ENCODE assay signal across 8 cellular contexts in the genomic region with DNA sequence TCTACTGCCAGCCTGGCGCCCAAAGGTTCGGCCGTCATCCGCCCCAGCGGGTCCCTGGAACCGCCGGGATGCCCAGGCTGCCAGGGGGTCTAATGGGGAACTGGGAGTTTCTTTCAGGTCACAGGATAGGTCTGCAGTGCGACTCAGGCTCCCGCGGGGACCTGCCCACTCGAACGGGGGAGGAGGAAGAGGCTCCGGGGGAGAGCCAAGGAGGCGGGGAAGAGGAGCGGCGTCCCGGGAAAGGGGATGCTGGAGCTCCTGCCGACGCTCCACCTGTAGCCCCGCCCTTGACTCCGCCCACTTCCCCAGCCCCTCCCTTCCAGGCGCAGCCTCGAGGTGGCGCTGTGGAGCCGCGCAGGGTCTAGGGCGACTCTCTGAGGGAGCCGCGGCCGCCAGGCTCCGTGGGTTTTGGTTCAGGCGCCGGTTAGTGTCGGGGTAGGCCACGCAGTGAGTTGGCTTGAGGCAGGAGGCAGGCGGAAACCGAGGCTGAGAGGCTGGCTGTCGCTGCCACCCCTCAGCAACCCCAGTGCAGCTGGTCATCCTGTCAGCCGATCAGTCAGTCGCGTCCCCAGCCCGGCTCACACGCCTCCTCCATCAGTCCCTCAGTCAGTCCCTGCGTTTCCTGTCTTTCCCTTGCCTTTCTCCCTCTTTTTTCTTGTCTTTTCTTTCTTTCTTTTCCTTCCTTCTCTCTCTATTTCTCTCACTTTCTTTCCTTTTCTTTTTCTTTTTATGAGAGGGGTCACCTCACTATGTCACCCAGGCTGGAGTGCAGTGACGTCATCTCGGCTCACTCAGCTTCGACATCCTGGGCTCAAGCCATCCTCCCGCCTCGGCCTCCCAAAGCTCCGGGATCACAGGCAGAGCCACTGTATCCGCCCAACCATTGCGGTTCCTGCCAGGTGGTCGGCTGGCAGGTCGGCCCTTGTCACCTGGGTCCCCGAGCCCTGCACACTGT.
DNase-seq lines count a peak whose midpoint lies in the region; ATAC-seq and FAIRE-seq lines count a peak whose summit lies in the region.

No MANE protein-coding gene starts in this region.

- ATAC-seq in HG02840 (IDR thresholded peaks at IDR 0.05; ENCODE audit: low FRiP score, unreplicated experiment) (peak; percentile 49), HG03025 (IDR thresholded peaks at IDR 0.05; ENCODE audit: low FRiP score, unreplicated experiment) (no peak)

- H3K27ac ChIP-seq in caudate nucleus (ENCODE audit: low read depth, low read length) = no peak overlapping the region

- peak; percentile 71 for FAIRE-seq in G401.6 (lab: Jason Lieb, UNC)

- DNase-seq in NCI-H2171 treated with DMSO at 0.1 percent for 48 hours (lab: John Stamatoyannopoulos, UW) (peak; percentile 85), caudate nucleus (lab: John Stamatoyannopoulos, UW) (peak in 60 of 61 donors; percentile 11 to 88 (median 75)), islet precursor cell (peak; percentile 95)
- DNase-seq in activated CD4-positive, CD25-positive, alpha-beta regulatory T cell treated with anti-CD3 and anti-CD28 coated beads, Interleukin-2, amount 50 U/mL, for 16 hours (ENCODE audit: low read depth, low spot score) = peak; percentile 76
- peak; percentile 78 to 97 (median 79) for DNase-seq in stimulated activated CD4-positive, alpha-beta T cell treated with anti-CD3 and anti-CD28 coated beads, Interleukin-12 subunit alpha, Interleukin-12 subunit beta, amount 100 ng/mL, for 48 hours (ENCODE audit: low read depth in 2 of 3, low spot score in 1 of 3)
